Comparison of ENCODE assay signal across 8 cellular contexts in the genomic region with DNA sequence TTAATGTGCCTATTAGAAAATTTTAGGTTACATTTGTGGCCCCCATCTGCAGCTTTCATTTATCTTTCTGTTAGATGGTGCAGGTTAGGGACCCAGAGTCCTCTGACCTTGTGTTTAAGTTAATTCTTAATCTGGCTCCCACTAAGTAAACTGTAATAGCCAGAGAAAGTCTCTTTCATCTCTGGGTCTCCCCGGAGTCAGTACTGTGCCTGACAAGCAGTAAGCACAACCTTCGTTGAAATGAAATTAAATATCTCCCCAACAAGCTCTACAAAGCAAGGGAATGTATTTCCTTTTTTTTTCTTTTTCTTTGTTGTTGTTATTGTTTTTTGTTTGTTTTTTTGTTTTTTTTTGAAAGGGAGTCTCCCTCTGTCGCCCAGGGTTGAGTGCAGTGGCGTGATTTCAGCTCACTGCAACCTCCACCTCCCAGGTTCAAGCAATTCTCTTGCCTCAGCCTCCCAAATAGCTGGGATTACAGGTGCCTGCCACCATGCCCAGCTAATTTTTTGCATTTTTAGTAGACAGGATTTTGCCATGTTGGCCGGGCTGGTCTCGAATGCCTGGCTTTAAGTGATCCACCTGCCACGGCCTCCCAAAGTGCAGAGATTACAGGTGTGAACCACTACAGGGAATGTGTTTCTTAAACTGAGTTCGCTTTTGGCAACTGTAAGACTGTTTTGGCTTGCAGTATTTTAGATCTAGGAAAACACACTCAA.
DNase-seq lines count a peak whose midpoint lies in the region; ATAC-seq, FAIRE-seq and TF ChIP-seq lines count a peak whose summit lies in the region.

No MANE protein-coding gene starts in this region.

- intact Hi-C loops in pancreas (cut with DNase I): loop anchor here in 2 of 3 donors (5.0 to 10.0 kb wide), 2 partner anchors 166 to 168 kb away; no protein-coding TSS in a partner anchor

- peak in 3 of 4 donors; percentile 34 to 57 (median 55) for ATAC-seq in pancreas

- peak overlapping the region in 6 of 11 experiments; percentile 76 to 86 (median 80); a peak in 10 of 22 replicates for H3K9ac ChIP-seq in BLaER1 treated with 17β-estradiol and CSF1 and Interleukin-3, amounts not matched to agents 10 nM and 100 nM
- H3K9ac ChIP-seq in Karpas-422 (ENCODE audit: low read length) (no peak overlapping the region), endocrine pancreas (ENCODE audit: control insufficient read depth, insufficient read depth, low read length) (peak overlapping the region; percentile 43)

- FAIRE-seq in pancreas (lab: Jason Lieb, UNC): no peak

- no peaks in the 10 kb centered on the region for H3K9me2 ChIP-seq in Karpas-422 (replicated peaks; ENCODE audit: insufficient read depth, low read length)

- H4K20me1 ChIP-seq in BLaER1 treated with 17β-estradiol and CSF1 and Interleukin-3, amounts not matched to agents 10 nM and 100 nM: no peaks in the 10 kb centered on the region
- H4K20me1 ChIP-seq in Karpas-422 (ENCODE audit: insufficient read depth, low read depth, low read length): no peaks in the 10 kb centered on the region

- H3K4me3 ChIP-seq in BLaER1 treated with 17β-estradiol and CSF1 and Interleukin-3, amounts not matched to agents 10 nM and 100 nM: peak overlapping the region in 4 of 10 experiments; percentile 42 to 58 (median 50); a peak in 5 of 20 replicates
- H3K4me3 ChIP-seq in Karpas-422 (ENCODE audit: low read length) (no peak overlapping the region), endocrine pancreas (ENCODE audit: control insufficient read depth, insufficient read depth, low read length) (peak overlapping the region; percentile 40), pancreas (peak overlapping the region in 2 of 4 donors; percentile 31 to 36)

- H3K27ac ChIP-seq in BLaER1 treated with 17β-estradiol and CSF1 and Interleukin-3, amounts not matched to agents 10 nM and 100 nM: peak overlapping the region in 8 of 11 experiments; percentile 67 to 87 (median 81); a peak in 15 of 22 replicates
- no peak overlapping the region for H3K27ac ChIP-seq in Karpas-422 (ENCODE audit: low read length)
- peak overlapping the region; percentile 71 to 93 (median 89) for H3K27ac ChIP-seq in pancreas

- no peaks in the 10 kb centered on the region for H3K36me3 ChIP-seq in BLaER1 treated with 17β-estradiol and CSF1 and Interleukin-3, amounts not matched to agents 10 nM and 100 nM
- H3K36me3 ChIP-seq in Karpas-422 (ENCODE audit: insufficient read depth, low read length): no peaks in the 10 kb centered on the region
- H3K36me3 ChIP-seq in endocrine pancreas (ENCODE audit: control insufficient read depth, insufficient read depth, low read length): no peaks in the 10 kb centered on the region
- H3K36me3 ChIP-seq in pancreas: no peaks in the 10 kb centered on the region

- H3K79me2 ChIP-seq in Karpas-422 (ENCODE audit: low read length): no peaks in the 10 kb centered on the region

- peak overlapping the region in 10 of 11 experiments; percentile 3 to 90 (median 77); a peak in 14 of 22 replicates for H3K4me2 ChIP-seq in BLaER1 treated with 17β-estradiol and CSF1 and Interleukin-3, amounts not matched to agents 10 nM and 100 nM
- H3K4me2 ChIP-seq in Karpas-422 (ENCODE audit: low read depth, low read length, poor library complexity, severe bottlenecking): peak overlapping the region; percentile 66

- no peak overlapping the region for H2AFZ ChIP-seq in Karpas-422 (ENCODE audit: low read length)

- no peak for TF ChIP-seq CTCF in pancreas (IDR thresholded peaks at IDR 0.05)
- no peak for TF ChIP-seq CTCF in GM10266 (IDR thresholded peaks at IDR 0.05; ENCODE audit: control insufficient read depth, insufficient read depth, low read depth, missing control alignments)

- H3K9me3 ChIP-seq in BLaER1 treated with 17β-estradiol and CSF1 and Interleukin-3, amounts not matched to agents 10 nM and 100 nM (replicated peaks in 1 of 11): no peaks in the 10 kb centered on the region
- H3K9me3 ChIP-seq in Karpas-422 (ENCODE audit: low read length) (no peaks in the 10 kb centered on the region), endocrine pancreas (ENCODE audit: control insufficient read depth, low read length) (no peaks in the 10 kb centered on the region), pancreas (no peaks in the 10 kb centered on the region)

- DNase-seq in Karpas-422 (no peak), pancreas (no peak), GM10266 (ENCODE audit: extremely low spot score) (no peak), NCI-H146 treated with DMSO at 0.1 percent for 48 hours (lab: John Stamatoyannopoulos, UW; ENCODE audit: unreplicated experiment) (no peak), nucleus accumbens (lab: John Stamatoyannopoulos, UW) (no peak)
- DNase-seq in stimulated activated CD8-positive, alpha-beta memory T cell treated with anti-CD3 and anti-CD28 coated beads, Interleukin-4, amount 100 ng/mL, for 48 hours: no peak

- H3K27me3 ChIP-seq in BLaER1 treated with 17β-estradiol and CSF1 and Interleukin-3, amounts not matched to agents 10 nM and 100 nM: no peaks in the 10 kb centered on the region
- no peaks in the 10 kb centered on the region for H3K27me3 ChIP-seq in Karpas-422 (ENCODE audit: low read length)
- no peaks in the 10 kb centered on the region for H3K27me3 ChIP-seq in endocrine pancreas (ENCODE audit: control insufficient read depth, insufficient read depth, low read length)
- no peaks in the 10 kb centered on the region for H3K27me3 ChIP-seq in pancreas

- peaks cover 5 to 16% (median 13%) of the 10 kb centered on the region in 10 experiments; a peak in 15 of 20 replicates for H3K4me1 ChIP-seq in BLaER1 treated with 17β-estradiol and CSF1 and Interleukin-3, amounts not matched to agents 10 nM and 100 nM
- H3K4me1 ChIP-seq in Karpas-422 (ENCODE audit: low read length): peaks cover 13% of the 10 kb centered on the region
- H3K4me1 ChIP-seq in endocrine pancreas (ENCODE audit: control insufficient read depth, insufficient read depth, low read length): no peaks in the 10 kb centered on the region
- peaks cover 5 to 14% (median 10%) of the 10 kb centered on the region in 3 donors for H3K4me1 ChIP-seq in pancreas

- 72 to 73% methylated on average over 8 of the region's 8 CpGs for WGBS in pancreas, 2 donors
